Comparison of ENCODE assay signal across 11 cellular contexts in genomic region chr19:48616491-48617056, GRCh38. TPM values are rescaled to one million over a fixed set of nuclear protein-coding genes. Genes with fewer than 3 reads are reported as not detected.
DNase-seq lines count a peak whose midpoint lies in the region; ATAC-seq and TF ChIP-seq lines count a peak whose summit lies in the region.
"Had no signal": no experiment of that assay in that cellular context is flagged by ENCODE, and none has a peak within 500 bp of the region (broad histone marks: within the 10 kb centered on the region; RNA-seq: fewer than 3 reads in every experiment).

No MANE protein-coding gene starts in this region.

- H3K9me2 ChIP-seq in GM23248 (ENCODE audit: insufficient read depth), result no peaks in the 10 kb centered on the region

- no peaks in the 10 kb centered on the region for H3K27me3 ChIP-seq in GM23248 (replicated peaks; ENCODE audit: insufficient read depth)
- no peaks in the 10 kb centered on the region for H3K27me3 ChIP-seq in esophagus (ENCODE audit: control insufficient read depth in 1 of 2, insufficient read depth in 2 of 2, low read length in 2 of 2)
- H3K27me3 ChIP-seq in uterus, result no peaks in the 10 kb centered on the region

- H3F3A ChIP-seq in GM23248 (ENCODE audit: insufficient read depth), result peaks cover 20% of the 10 kb centered on the region; the same call in 1 of the 2 replicates

- no peak overlapping the region for H2AFZ ChIP-seq in GM23248

- H3K4me2 ChIP-seq in GM23248 (ENCODE audit: unreplicated experiment), result peak overlapping the region; percentile 100

- DNase-seq in GM23248 (no peak), T-cell (no peak), retinal pigment epithelial cell (ENCODE audit: low read depth) (no peak), uterus (no peak), ecto neural progenitor cell (ENCODE audit: low spot score) (no peak), SW 1271 (lab: John Stamatoyannopoulos, UW) (no peak)
- DNase-seq: cortex of kidney, NCI-H146 had no signal

- H3K4me1 ChIP-seq in GM23248 (ENCODE audit: insufficient read depth) (peaks cover 19% of the 10 kb centered on the region), esophagus (ENCODE audit: control insufficient read depth in 2 of 2, insufficient read depth in 2 of 2, low read length in 1 of 2) (peaks cover 0 to 31% of the 10 kb centered on the region in 2 donors), uterus (peaks cover 8 to 11% of the 10 kb centered on the region in 2 donors)

- H3K9me3 Mint-ChIP-seq in T-cell, result no peaks in the 10 kb centered on the region

- H3K36me3 Mint-ChIP-seq in T-cell, result peaks cover 25% of the 10 kb centered on the region

- H3K4me3 ChIP-seq in GM23248 (peak overlapping the region; percentile 96), esophagus (ENCODE audit: low read depth in 1 of 2, low read length in 2 of 2) (peak overlapping the region; percentile 39 to 91), retinal pigment epithelial cell (ENCODE audit: low read length) (peak overlapping the region; percentile 100), uterus (no peak overlapping the region)

- CTCF ChIA-PET in T-cell (lab: Charles Lee), result no interaction called here

- WGBS in GM23248 (ENCODE audit: low coverage in 1 of 2, low lambda C conversion rate in 2 of 2, missing lambda C conversion rate in 2 of 2), 2 experiments, result 70 to 79% methylated on average over 11 to 12 of the region's 12 CpGs
- WGBS in esophagus, 2 donors, result 46 to 51% methylated on average over 12 of the region's 12 CpGs

- peak overlapping the region; percentile 76 to 85 for H3K27ac Mint-ChIP-seq in T-cell

- H4K20me1 ChIP-seq in GM23248 (ENCODE audit: insufficient read depth), result peaks cover 12% of the 10 kb centered on the region; the same call in 1 of the 2 replicates

- TF ChIP-seq CTCF in retinal pigment epithelial cell (conservative IDR thresholded peaks at IDR 0.05; ENCODE audit: low read depth, low read length) (no peak), uterus (IDR thresholded peaks at IDR 0.05) (no peak)

- no peaks in the 10 kb centered on the region for H3K27me3 Mint-ChIP-seq in T-cell

- H3K4me1 Mint-ChIP-seq in T-cell, result peaks cover 32 to 45% (median 38%) of the 10 kb centered on the region in 3 donors

- H3K4me3 Mint-ChIP-seq in T-cell, result peak overlapping the region; percentile 94 to 95 (median 95)

- no peak overlapping the region for H3K27ac ChIP-seq in GM23248
- H3K27ac ChIP-seq in esophagus (ENCODE audit: low read depth in 2 of 2, low read length in 1 of 2), result peak overlapping the region; percentile 88 to 93
- H3K27ac ChIP-seq in uterus, result no peak overlapping the region

- TF ChIP-seq POLR2A in uterus (IDR thresholded peaks at IDR 0.05), result no peak

- ATAC-seq in T-cell (replicated peaks in 1 of 4), result no peak
- no peak for ATAC-seq in HG03442 (IDR thresholded peaks at IDR 0.05; ENCODE audit: unreplicated experiment)

- H3K9me3 ChIP-seq in GM23248 (ENCODE audit: low read depth) (no peaks in the 10 kb centered on the region), esophagus (ENCODE audit: control insufficient read depth in 2 of 2, insufficient read depth in 1 of 2, low read depth in 1 of 2, low read length in 1 of 2) (no peaks in the 10 kb centered on the region), uterus (no peaks in the 10 kb centered on the region)

- H3K36me3 ChIP-seq in GM23248 (ENCODE audit: low read depth) (peaks cover 21% of the 10 kb centered on the region), esophagus (ENCODE audit: control insufficient read depth in 2 of 2, insufficient read depth in 2 of 2, low read length in 1 of 2) (peaks cover 11 to 28% of the 10 kb centered on the region in 2 donors), uterus (no peaks in the 10 kb centered on the region)

- POLR2A ChIA-PET in T-cell (lab: Charles Lee), result no interaction called here

- in situ Hi-C loops in GM23248 (cut with MboI), result no loop called here

- intact Hi-C loops in uterus (cut with DNase I; ENCODE audit: low total_unique reads), result loop anchor here (10.0 kb wide), 2 partner anchors 122 to 1132 kb away; partner anchors contain the start of gene KPTN

- peak overlapping the region; percentile 98 for H3K9ac ChIP-seq in GM23248

- peaks cover 54% of the 10 kb centered on the region for H3K79me2 ChIP-seq in GM23248 (ENCODE audit: insufficient read depth)

RNA-seq across cellular contexts. Expression of gene FAM83E, which starts 1.7 kb away (rescaled TPM):
- not detected in 2 replicates for total RNA-seq in GM23248 (2014; rRNA removed; shearing (Covaris generic))
- polyA plus RNA-seq in GM23248 (2016; fragmentation: Nextera tagmentation; extraction: Ambion mirVana) (not detected in 2 replicates), esophagus (10 to 100 TPM in 1 of 2 donors, 1 to 10 TPM in 1; 6.5 to 26.7 TPM)
- total RNA-seq in T-cell (1 to 10 TPM in 4 of 5 donors, not detected in 1; 2.3 to 3.0 (median 2.7) TPM), uterus (1 to 10 TPM in 2 of 4 donors, not detected in 2; 1.8 TPM)

RNA-seq across cellular contexts. Expression of gene RPL18, which starts 2.4 kb away (rescaled TPM):
- total RNA-seq in GM23248 (2014; rRNA removed; shearing (Covaris generic)), result 1,266 and 1,345 TPM in 2 replicates
- polyA plus RNA-seq in GM23248 (2016; fragmentation: Nextera tagmentation; extraction: Ambion mirVana) (659 and 663 TPM in 2 replicates), esophagus (1,000 to 10,000 TPM; 2,667 to 2,860 TPM)
- total RNA-seq in T-cell (1,000 to 10,000 TPM; 2,370 to 2,784 (median 2,662) TPM), uterus (1,000 to 10,000 TPM; 1,515 to 5,795 (median 3,195) TPM)

RNA-seq across cellular contexts. Expression of gene SPHK2, which starts 2.7 kb away (rescaled TPM):
- total RNA-seq in GM23248 (2014; rRNA removed; shearing (Covaris generic)), result 5.2 and 7.2 TPM in 2 replicates
- polyA plus RNA-seq in GM23248 (2016; fragmentation: Nextera tagmentation; extraction: Ambion mirVana), result 9.9 and 11.4 TPM in 2 replicates
- 10 to 100 TPM; 18.0 to 37.0 (median 31.8) TPM for total RNA-seq in T-cell
- 10 to 100 TPM in 1 of 2 donors, 1 to 10 TPM in 1; 9.0 to 15.5 TPM for polyA plus RNA-seq in esophagus
- 10 to 100 TPM; 10.0 to 27.2 (median 21.7) TPM for total RNA-seq in uterus

RNA-seq across cellular contexts. Expression of gene SPACA4, which starts 10.0 kb away (rescaled TPM):
- not detected in 2 replicates for total RNA-seq in GM23248 (2014; rRNA removed; shearing (Covaris generic))
- polyA plus RNA-seq in GM23248 (2016; fragmentation: Nextera tagmentation; extraction: Ambion mirVana) (not detected in 2 replicates), esophagus (1 to 10 TPM; 1.2 to 1.9 TPM)
- total RNA-seq in T-cell (not detected), uterus (not detected)
- total RNA-seq: liver had no signal
- polyA plus RNA-seq: liver had no signal

RNA-seq across cellular contexts. Expression of gene DBP, which starts 20.6 kb away (rescaled TPM):
- 5.9 and 6.7 TPM in 2 replicates for total RNA-seq in GM23248 (2014; rRNA removed; shearing (Covaris generic))
- polyA plus RNA-seq in GM23248 (2016; fragmentation: Nextera tagmentation; extraction: Ambion mirVana) (3.3 and 3.7 TPM in 2 replicates), esophagus (10 to 100 TPM in 1 of 2 donors, 1 to 10 TPM in 1; 8.9 to 13.3 TPM)
- total RNA-seq in T-cell (10 to 100 TPM; 24.5 to 57.2 (median 56.0) TPM), uterus (10 to 100 TPM in 2 of 4 donors, 1 to 10 TPM in 1, not detected in 1; 3.1 to 29.8 (median 11.3) TPM)

Comparison
In these comparisons a context has a peak if more than half of its experiments do, and no peak if none do; other contexts are left out.
1. H3K27ac ChIP-seq: peak in esophagus (2 of 2); none in GM23248 (single experiment) and uterus (0 of 2).
2. H3K4me3 ChIP-seq: peak in GM23248 (single experiment), esophagus (2 of 2) and retinal pigment epithelial cell (single experiment); none in uterus (0 of 2).